Comparison of ENCODE assay signal across 8 cellular contexts in the genomic region with DNA sequence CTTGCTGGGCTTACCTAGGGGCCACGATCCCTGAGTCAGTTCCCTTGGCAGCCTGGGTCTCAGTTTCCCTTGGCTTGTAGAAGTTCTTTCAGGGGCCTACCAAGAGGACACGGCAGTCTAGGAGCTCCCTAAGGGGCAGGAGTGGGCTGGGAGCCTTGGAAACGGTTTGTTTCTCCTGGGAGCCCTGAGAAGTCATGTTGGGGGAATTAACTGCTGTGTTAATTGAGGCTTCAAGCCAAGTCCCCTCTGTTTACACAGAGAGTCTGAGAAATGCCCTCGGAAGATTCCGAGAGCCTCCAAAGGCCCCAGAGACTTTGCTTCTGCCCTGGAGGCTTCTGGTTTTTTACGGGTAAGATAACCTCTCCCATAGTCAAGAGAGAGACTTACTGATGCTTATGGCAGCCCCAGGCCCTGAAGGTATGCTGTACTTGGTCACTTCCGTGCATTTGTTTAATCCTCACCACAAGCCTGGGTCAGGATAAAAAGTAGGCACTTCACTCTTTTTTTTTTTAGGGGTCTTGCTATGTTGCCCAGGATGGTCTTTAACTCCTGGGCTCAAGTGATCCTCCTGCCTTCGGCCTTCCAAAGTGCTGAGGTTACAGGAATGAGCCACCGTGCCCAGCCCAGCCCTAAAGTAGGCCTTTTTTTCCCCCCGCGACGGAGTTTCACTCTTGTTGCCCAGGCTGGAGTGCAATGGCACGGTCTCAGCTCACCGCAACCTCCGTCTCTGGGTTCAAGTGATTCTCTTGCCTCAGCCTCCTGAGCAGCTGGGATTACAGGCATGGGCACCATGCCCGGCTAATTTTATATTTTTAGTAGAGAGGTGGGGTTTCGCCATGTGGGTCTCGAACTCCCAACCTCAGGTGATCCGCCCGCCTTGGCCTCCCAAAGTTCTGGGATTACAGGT. TPM values are rescaled to one million over a fixed set of nuclear protein-coding genes. Genes with fewer than 3 reads are reported as not detected.
DNase-seq lines count a peak whose midpoint lies in the region; ATAC-seq and TF ChIP-seq lines count a peak whose summit lies in the region.

No MANE protein-coding gene starts in this region.

- ATAC-seq in activated naive CD4-positive, alpha-beta T cell treated with anti-CD3 and anti-CD28 coated beads, Interleukin-2, amount 50 U/mL, for 72 hours = no peak
- no peak for ATAC-seq in body of pancreas
- no peak for ATAC-seq in GM19463 (IDR thresholded peaks at IDR 0.05; ENCODE audit: unreplicated experiment)

- H2BK120ac ChIP-seq in mesenchymal stem cell (ENCODE audit: low read depth, low read length) = peak overlapping the region; percentile 100

- TF ChIP-seq POLR2A in body of pancreas (IDR thresholded peaks at IDR 0.05) = no peak

- H3K9me3 ChIP-seq in body of pancreas = no peaks in the 10 kb centered on the region
- H3K9me3 ChIP-seq in mesenchymal stem cell (ENCODE audit: control insufficient read depth, low read length) = no peaks in the 10 kb centered on the region

- peak overlapping the region; percentile 88 for H3K9ac ChIP-seq in mesenchymal stem cell (ENCODE audit: low read length)

- H3K36me3 Mint-ChIP-seq in activated naive CD4-positive, alpha-beta T cell treated with anti-CD3 and anti-CD28 coated beads, Interleukin-2, amount 10 ng/mL, durations not matched to agents 7 days and 5 days = peaks cover 10% of the 10 kb centered on the region
- H3K36me3 Mint-ChIP-seq in activated naive CD4-positive, alpha-beta T cell treated with anti-CD3 and anti-CD28 coated beads, Interleukin-2, amount 50 U/mL, for 72 hours = peaks cover 0 to 6% of the 10 kb centered on the region in 2 donors

- H2BK12ac ChIP-seq in mesenchymal stem cell (ENCODE audit: low read length in 2 of 2) = peak overlapping the region; percentile 98

- H3K14ac ChIP-seq in mesenchymal stem cell (ENCODE audit: low read length in 2 of 2) = peak overlapping the region in 1 of 2 experiments; percentile 77

- WGBS in body of pancreas, 2 donors = 79 to 91% methylated on average over 17 to 20 of the region's 20 CpGs
- 65% methylated on average over 20 of the region's 20 CpGs for WGBS in mesenchymal stem cell
- 78% methylated on average over 20 of the region's 20 CpGs for WGBS in urinary bladder

- H3K27me3 ChIP-seq in body of pancreas = no peaks in the 10 kb centered on the region
- no peaks in the 10 kb centered on the region for H3K27me3 ChIP-seq in mesenchymal stem cell (ENCODE audit: control insufficient read depth in 1 of 2, insufficient read depth in 1 of 2, low read length in 2 of 2)

- peak overlapping the region; percentile 100 for H4K91ac ChIP-seq in mesenchymal stem cell (ENCODE audit: low read length)

- peak overlapping the region; percentile 97 to 100 for H3K4ac ChIP-seq in mesenchymal stem cell (ENCODE audit: low read depth in 1 of 2, low read length in 2 of 2)

- H2BK5ac ChIP-seq in mesenchymal stem cell (ENCODE audit: low read depth, low read length, poor library complexity, severe bottlenecking) = peak overlapping the region; percentile 83

- peaks cover 86% of the 10 kb centered on the region for H3K4me1 Mint-ChIP-seq in activated naive CD4-positive, alpha-beta T cell treated with anti-CD3 and anti-CD28 coated beads, Interleukin-2, amount 10 ng/mL, durations not matched to agents 7 days and 5 days

- H3K27ac ChIP-seq in body of pancreas = peak overlapping the region; percentile 90 to 96 (median 94)
- H3K27ac ChIP-seq in mesenchymal stem cell (ENCODE audit: low read length, poor library complexity, severe bottlenecking) = peak overlapping the region; percentile 98
- peak overlapping the region; percentile 81 for H3K27ac ChIP-seq in urinary bladder (ENCODE audit: low read depth)

- intact Hi-C loops in body of pancreas (cut with DNase I) = no loop called here

- no peak overlapping the region for H3K4me2 ChIP-seq in mesenchymal stem cell (ENCODE audit: low read length, poor library complexity, severe bottlenecking)

- TF ChIP-seq CTCF in body of pancreas (IDR thresholded peaks at IDR 0.05) = no peak

- peaks cover 2% of the 10 kb centered on the region for H3K79me1 ChIP-seq in mesenchymal stem cell (replicated peaks; ENCODE audit: low read length, poor library complexity, severe bottlenecking)

- H3K4me1 ChIP-seq in body of pancreas = peaks cover 74% of the 10 kb centered on the region
- peaks cover 37% of the 10 kb centered on the region for H3K4me1 ChIP-seq in mesenchymal stem cell (ENCODE audit: control insufficient read depth, insufficient read depth, low read depth, low read length)
- H3K4me1 ChIP-seq in urinary bladder (ENCODE audit: insufficient read depth) = peaks cover 5% of the 10 kb centered on the region

- H4K8ac ChIP-seq in mesenchymal stem cell (ENCODE audit: low read length) = peak overlapping the region; percentile 99

- peaks cover 2% of the 10 kb centered on the region for H3K9me3 Mint-ChIP-seq in activated naive CD4-positive, alpha-beta T cell treated with anti-CD3 and anti-CD28 coated beads, Interleukin-2, amount 10 ng/mL, durations not matched to agents 7 days and 5 days
- H3K9me3 Mint-ChIP-seq in activated naive CD4-positive, alpha-beta T cell treated with anti-CD3 and anti-CD28 coated beads, Interleukin-2, amount 50 U/mL, for 72 hours = no peaks in the 10 kb centered on the region

- H3K4me3 ChIP-seq in body of pancreas (no peak overlapping the region), mesenchymal stem cell (ENCODE audit: insufficient read depth in 1 of 2, low read depth in 1 of 2, low read length in 2 of 2) (no peak overlapping the region), urinary bladder (ENCODE audit: low read depth, low read length) (no peak overlapping the region)

- H3K4me3 Mint-ChIP-seq in activated naive CD4-positive, alpha-beta T cell treated with anti-CD3 and anti-CD28 coated beads, Interleukin-2, amount 10 ng/mL, durations not matched to agents 7 days and 5 days = peak overlapping the region; percentile 91

- H3K36me3 ChIP-seq in body of pancreas (replicated peaks in 1 of 2; ENCODE audit: insufficient read depth in 1 of 2, low read depth in 2 of 2) (no peaks in the 10 kb centered on the region), mesenchymal stem cell (ENCODE audit: control insufficient read depth in 1 of 2, insufficient read depth in 2 of 2, low read depth in 1 of 2, low read length in 2 of 2) (no peaks in the 10 kb centered on the region), urinary bladder (ENCODE audit: insufficient read depth) (no peaks in the 10 kb centered on the region)

- H3K23ac ChIP-seq in mesenchymal stem cell (ENCODE audit: low read length in 2 of 2) = peak overlapping the region in 1 of 2 experiments; percentile 34

- peak overlapping the region; percentile 100 for H3K27ac Mint-ChIP-seq in activated naive CD4-positive, alpha-beta T cell treated with anti-CD3 and anti-CD28 coated beads, Interleukin-2, amount 10 ng/mL, durations not matched to agents 7 days and 5 days
- H3K27ac Mint-ChIP-seq in activated naive CD4-positive, alpha-beta T cell treated with anti-CD3 and anti-CD28 coated beads, Interleukin-2, amount 50 U/mL, for 72 hours = peak overlapping the region in 1 of 2 donors; percentile 82

- H3K27me3 Mint-ChIP-seq in activated naive CD4-positive, alpha-beta T cell treated with anti-CD3 and anti-CD28 coated beads, Interleukin-2, amount 10 ng/mL, durations not matched to agents 7 days and 5 days = no peaks in the 10 kb centered on the region

- no peak overlapping the region for H2AFZ ChIP-seq in mesenchymal stem cell (ENCODE audit: low read depth, low read length)

- peak overlapping the region; percentile 70 for H2BK15ac ChIP-seq in mesenchymal stem cell (ENCODE audit: low read depth, poor library complexity, severe bottlenecking)

- H3K18ac ChIP-seq in mesenchymal stem cell (ENCODE audit: low read depth in 1 of 2, low read length in 2 of 2) = peak overlapping the region; percentile 96 to 97

- CTCF ChIA-PET in activated naive CD4-positive, alpha-beta T cell treated with anti-CD3 and anti-CD28 coated beads, Interleukin-2, amount 10 ng/mL, durations not matched to agents 7 days and 5 days (lab: Charles Lee) = interaction anchor here (1.0 to 1.6 kb wide), 4 partner anchors 10 to 48 kb away, joined by 3 to 4 read pairs (median 4); a partner anchor contains a TSS

- no peak for DNase-seq in activated naive CD4-positive, alpha-beta T cell treated with anti-CD3 and anti-CD28 coated beads, Interleukin-2, amount 10 ng/mL, durations not matched to agents 7 days and 5 days
- no peak for DNase-seq in activated naive CD4-positive, alpha-beta T cell treated with anti-CD3 and anti-CD28 coated beads, Interleukin-2, amount 50 U/mL, for 72 hours (ENCODE audit: low spot score in 2 of 2)
- DNase-seq in body of pancreas = no peak
- peak; percentile 89 for DNase-seq in mesenchymal stem cell
- DNase-seq in GDM1 (lab: John Stamatoyannopoulos, UW) = no peak
- DNase-seq in NCI-H1092 (lab: John Stamatoyannopoulos, UW) = no peak

- H2AK5ac ChIP-seq in mesenchymal stem cell (ENCODE audit: low read length, severe bottlenecking) = peak overlapping the region; percentile 93

RNA-seq across cellular contexts. Expression of a gene that starts 15.1 kb away (rescaled TPM):
- 100 to 1,000 TPM; 111 to 174 TPM for total RNA-seq in activated naive CD4-positive, alpha-beta T cell treated with anti-CD3 and anti-CD28 coated beads, Interleukin-2, amount 50 U/mL, for 72 hours
- total RNA-seq in body of pancreas (100 to 1,000 TPM; 162 to 857 TPM), urinary bladder (17.0 TPM)
- polyA plus RNA-seq in mesenchymal stem cell (2013, experiment 1 of 2) = 135 TPM
- polyA plus RNA-seq in mesenchymal stem cell (2013, experiment 2 of 2) = 129 TPM
- polyA plus RNA-seq in urinary bladder = 268 TPM

RNA-seq across cellular contexts. Expression of a gene that starts 15.2 kb away (rescaled TPM):
- total RNA-seq in activated naive CD4-positive, alpha-beta T cell treated with anti-CD3 and anti-CD28 coated beads, Interleukin-2, amount 50 U/mL, for 72 hours = 10 to 100 TPM; 67.2 to 77.1 TPM
- total RNA-seq in body of pancreas (10 to 100 TPM; 54.2 to 65.3 TPM), urinary bladder (26.4 TPM)
- 50.2 TPM for polyA plus RNA-seq in mesenchymal stem cell (2013, experiment 1 of 2)
- 53.2 TPM for polyA plus RNA-seq in mesenchymal stem cell (2013, experiment 2 of 2)
- 76.1 TPM for polyA plus RNA-seq in urinary bladder

RNA-seq across cellular contexts. Expression of a gene that starts 47.3 kb away (rescaled TPM):
- 10 to 100 TPM; 56.0 to 67.0 TPM for total RNA-seq in activated naive CD4-positive, alpha-beta T cell treated with anti-CD3 and anti-CD28 coated beads, Interleukin-2, amount 50 U/mL, for 72 hours
- total RNA-seq in body of pancreas (10 to 100 TPM in 1 of 2 donors, 1 to 10 TPM in 1; 6.0 to 15.5 TPM), urinary bladder (10.2 TPM)
- polyA plus RNA-seq in mesenchymal stem cell (2013, experiment 1 of 2) = 82.1 TPM
- polyA plus RNA-seq in mesenchymal stem cell (2013, experiment 2 of 2) = 85.0 TPM
- 25.7 TPM for polyA plus RNA-seq in urinary bladder

RNA-seq across cellular contexts. Expression of a gene that starts 48.8 kb away (rescaled TPM):
- total RNA-seq in activated naive CD4-positive, alpha-beta T cell treated with anti-CD3 and anti-CD28 coated beads, Interleukin-2, amount 50 U/mL, for 72 hours = 10 to 100 TPM; 65.5 to 82.4 TPM
- total RNA-seq in body of pancreas (10 to 100 TPM; 21.5 to 36.3 TPM), urinary bladder (16.5 TPM)
- 20.0 TPM for polyA plus RNA-seq in mesenchymal stem cell (2013, experiment 1 of 2)
- polyA plus RNA-seq in mesenchymal stem cell (2013, experiment 2 of 2) = 16.9 TPM
- 31.2 TPM for polyA plus RNA-seq in urinary bladder
